8 cellular contexts compared by ENCODE assay signal in genomic region chr2:234495801-234496441, GRCh38. TPM values are rescaled to one million over a fixed set of nuclear protein-coding genes. Genes with fewer than 3 reads are reported as not detected.
DNase-seq lines count a peak whose midpoint lies in the region; ATAC-seq and TF ChIP-seq lines count a peak whose summit lies in the region.

No MANE protein-coding gene starts in this region.

- H3K27ac Mint-ChIP-seq in CD14-positive monocyte: peak overlapping the region; percentile 18 to 94 (median 86)
- H3K27ac Mint-ChIP-seq in GM23338: no peak overlapping the region; the same call in 1 of the 2 replicates

- H3K36me3 Mint-ChIP-seq in CD14-positive monocyte (peaks cover 5 to 23% of the 10 kb centered on the region in 2 donors), GM23338 (ENCODE audit: low read depth) (no peaks in the 10 kb centered on the region; the same call in 2 of the 3 replicates)

- H3K27ac ChIP-seq in GM23338 (ENCODE audit: low read depth) (no peak overlapping the region), ectodermal cell (ENCODE audit: insufficient read depth, low read depth, low read length, poor library complexity, severe bottlenecking) (no peak overlapping the region), muscle layer of colon (ENCODE audit: low read depth, low read length) (peak overlapping the region; percentile 40)

- peak overlapping the region; percentile 99 for H3K4me2 ChIP-seq in GM23338

- H3K9ac ChIP-seq in muscle layer of colon (ENCODE audit: low read length): peak overlapping the region; percentile 36

- WGBS in ectodermal cell, 2 experiments: 0% methylated on average over 51 of the region's 51 CpGs

- H3K4me3 Mint-ChIP-seq in CD14-positive monocyte (peak overlapping the region; percentile 99), GM23338 (peak overlapping the region; percentile 87)

- 0 out of 2 replicates have a peak, but pooled peaks cover 2% of the 10 kb centered on the region for H3F3A ChIP-seq in GM23338 (replicated peaks; ENCODE audit: low read depth)

- H3K4me1 Mint-ChIP-seq in CD14-positive monocyte (peaks cover 33% of the 10 kb centered on the region), GM23338 (peaks cover 24% of the 10 kb centered on the region)

- ATAC-seq in GM23338 (peak; percentile 3; the same call in 2 of the 3 replicates), GM21737 (IDR thresholded peaks at IDR 0.05; ENCODE audit: unreplicated experiment) (no peak)

- no peaks in the 10 kb centered on the region for H3K9me3 ChIP-seq in ectodermal cell (ENCODE audit: control insufficient read depth, low read length)
- H3K9me3 ChIP-seq in muscle layer of colon (ENCODE audit: low read length): no peaks in the 10 kb centered on the region

- H3K9me3 Mint-ChIP-seq in CD14-positive monocyte (peaks cover 2 to 17% (median 9%) of the 10 kb centered on the region in 7 donors), GM23338 (no peaks in the 10 kb centered on the region)

- peaks cover 20% of the 10 kb centered on the region for H3K4me1 ChIP-seq in GM23338 (ENCODE audit: insufficient read depth)
- peaks cover 19% of the 10 kb centered on the region for H3K4me1 ChIP-seq in ectodermal cell (ENCODE audit: control insufficient read depth, insufficient read depth, low read length)
- peaks cover 13% of the 10 kb centered on the region for H3K4me1 ChIP-seq in muscle layer of colon (ENCODE audit: insufficient read depth, low read length)

- H3K27me3 Mint-ChIP-seq in CD14-positive monocyte (ENCODE audit: low read depth in 3 of 3) (peaks cover 35 to 41% (median 35%) of the 10 kb centered on the region in 3 donors), GM23338 (ENCODE audit: insufficient read depth, low read depth, poor library complexity) (peaks cover 18% of the 10 kb centered on the region)

- no peak for DNase-seq in CD14-positive monocyte (ENCODE audit: low spot score)
- DNase-seq in GM23338 (ENCODE audit: low spot score): peak; percentile 33
- peak in 3 of 5 donors; percentile 16 to 68 (median 22) for DNase-seq in T-helper 1 cell
- no peak for DNase-seq in middle frontal gyrus (ENCODE audit: extremely low spot score, low spot score)
- no peak for DNase-seq in OCI-M1 (lab: John Stamatoyannopoulos, UW)

- intact Hi-C loops in CD14-positive monocyte (cut with micrococcal nuclease): loop anchor here (1.0 to 10.0 kb wide), 4 partner anchors 71 to 641 kb away; partner anchors contain the start of gene HJURP (in 1 of the 2)

- H3K27me3 ChIP-seq in GM23338 (ENCODE audit: insufficient read depth) (peaks cover 38% of the 10 kb centered on the region), ectodermal cell (ENCODE audit: control insufficient read depth, insufficient read depth, low read length, poor library complexity, severe bottlenecking) (no peaks in the 10 kb centered on the region), muscle layer of colon (ENCODE audit: control insufficient read depth in 1 of 2, insufficient read depth in 2 of 2, low read length in 2 of 2) (peaks cover 0 to 10% of the 10 kb centered on the region in 2 donors)

- H3K79me2 ChIP-seq in GM23338 (replicated peaks; ENCODE audit: insufficient read depth): peaks cover 37% of the 10 kb centered on the region

- H2AFZ ChIP-seq in GM23338: peak overlapping the region; percentile 90

- no peaks in the 10 kb centered on the region for H3K9me2 ChIP-seq in GM23338 (ENCODE audit: insufficient read depth)

- peaks cover 7% of the 10 kb centered on the region for H4K20me1 ChIP-seq in GM23338 (replicated peaks; ENCODE audit: insufficient read depth)

- H3K4me3 ChIP-seq in GM23338 (peak overlapping the region; percentile 93), ectodermal cell (ENCODE audit: insufficient read depth, low read depth, low read length) (peak overlapping the region; percentile 80), muscle layer of colon (ENCODE audit: low read depth in 1 of 2, low read length in 2 of 2) (peak overlapping the region; percentile 24 to 66)

- H3K36me3 ChIP-seq in GM23338 (ENCODE audit: insufficient read depth) (no peaks in the 10 kb centered on the region), ectodermal cell (ENCODE audit: control insufficient read depth, insufficient read depth, low read length) (peaks cover 3% of the 10 kb centered on the region), muscle layer of colon (ENCODE audit: insufficient read depth, low read length) (no peaks in the 10 kb centered on the region)

- TF ChIP-seq CTCF in CD14-positive monocyte (IDR thresholded peaks at IDR 0.05): no peak
- no peak for TF ChIP-seq CTCF in GM23338 (conservative IDR thresholded peaks at IDR 0.05; ENCODE audit: low read depth in 2 of 2)

TF ChIP-seq in GM23338, 12 proteins besides CTCF, POLR2A, EP300 and RAD21 (continues in another document):
- TF ChIP-seq ZNF462 (CRISPR knock-in tag; IDR thresholded peaks at IDR 0.05): no peak
- TF ChIP-seq POLR2AphosphoS5 (IDR thresholded peaks at IDR 0.05; ENCODE audit: low read depth): no peak
- TF ChIP-seq ETS1 (IDR thresholded peaks at IDR 0.05): no peak
- TF ChIP-seq ZNF331 (CRISPR knock-in tag; IDR thresholded peaks at IDR 0.05; ENCODE audit: low read depth): no peak
- no peak for TF ChIP-seq JUNB (IDR thresholded peaks at IDR 0.05; ENCODE audit: unreplicated experiment)
- no peak for TF ChIP-seq CREB1 (CRISPR knock-in tag; IDR thresholded peaks at IDR 0.05; ENCODE audit: low read depth)

RNA-seq across cellular contexts. Expression of gene ARL4C, which starts 1.0 kb away (rescaled TPM):
- polyA plus RNA-seq in CD14-positive monocyte (1 to 10 TPM; 4.0 to 6.4 TPM), GM23338 (2016; fragmentation: Nextera tagmentation; extraction: Ambion mirVana) (5.6 and 5.8 TPM in 2 replicates)
- 9.1 and 9.9 TPM in 2 replicates for total RNA-seq in GM23338 (2014; rRNA removed; shearing (Covaris generic))
- polyA plus RNA-seq in ectodermal cell (2013, experiment 1 of 4): 219 TPM
- 213 TPM for polyA plus RNA-seq in ectodermal cell (2013, experiment 2 of 4)
- polyA plus RNA-seq in ectodermal cell (2013, experiment 3 of 4): 153 TPM
- 169 TPM for polyA plus RNA-seq in ectodermal cell (2013, experiment 4 of 4)

Comparison
In these comparisons a context has a peak if more than half of its experiments do, and no peak if none do; other contexts are left out.
1. DNase-seq: peak in GM23338 (single experiment) and T-helper 1 cell (3 of 5); none in CD14-positive monocyte (single experiment), middle frontal gyrus (single experiment) and OCI-M1 (single experiment).
2. Peak in every context shown above with its lines, with median percentiles within 50 percentile points of each other: H3K4me3 ChIP-seq.